Comparison of ENCODE assay signal across 9 cellular contexts in the genomic region with DNA sequence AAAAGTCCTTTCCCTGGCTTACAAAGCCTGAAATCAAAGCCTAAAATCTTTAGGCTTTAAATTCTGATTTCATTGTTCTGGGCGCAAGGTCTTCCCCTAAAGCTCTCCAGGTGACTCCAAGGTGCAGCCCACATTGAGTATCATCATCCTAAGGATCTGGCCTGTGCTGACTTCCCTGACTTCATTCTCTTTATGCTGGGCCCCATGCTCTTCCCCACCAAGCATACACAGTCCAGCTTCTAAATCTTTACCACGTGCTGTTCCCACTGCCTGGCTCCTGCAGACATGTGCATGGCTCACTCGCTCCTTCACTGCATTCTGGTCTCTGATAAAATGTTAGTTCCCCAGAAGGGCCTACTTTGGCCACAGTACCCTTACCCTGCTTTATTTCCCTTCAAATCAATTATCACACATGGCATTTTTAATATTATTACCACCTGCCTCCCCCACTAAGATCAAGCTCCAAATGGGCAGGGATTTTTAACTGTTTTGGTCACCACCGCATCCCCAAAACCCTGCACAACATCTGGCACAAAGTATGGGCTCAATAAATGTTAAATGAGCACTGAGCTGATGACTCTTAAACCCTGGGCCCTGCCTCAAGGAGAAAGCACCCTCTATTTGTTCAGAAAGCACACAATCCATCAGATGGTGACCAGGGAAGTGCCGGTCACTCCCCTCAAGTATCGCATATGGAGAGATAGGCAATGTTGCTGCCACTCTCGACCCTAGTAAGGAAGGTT. TPM values are rescaled to one million over a fixed set of nuclear protein-coding genes. Genes with fewer than 3 reads are reported as not detected.
DNase-seq lines count a peak whose midpoint lies in the region; ATAC-seq and TF ChIP-seq lines count a peak whose summit lies in the region.
"Had no signal": no experiment of that assay in that cellular context is flagged by ENCODE, and none has a peak within 500 bp of the region (broad histone marks: within the 10 kb centered on the region; RNA-seq: fewer than 3 reads in every experiment).

No MANE protein-coding gene starts in this region.

- POLR2A ChIA-PET in T-cell (lab: Charles Lee): no interaction called here

- no peak for TF ChIP-seq EP300 in sigmoid colon (IDR thresholded peaks at IDR 0.05)

- TF ChIP-seq CTCF in left ventricle myocardium inferior (IDR thresholded peaks at IDR 0.05; ENCODE audit: borderline replicate concordance): no peak
- no peak for TF ChIP-seq CTCF in glutamatergic neuron (IDR thresholded peaks at IDR 0.05; ENCODE audit: partially characterized antibody, unreplicated experiment)
- TF ChIP-seq CTCF in uterus (IDR thresholded peaks at IDR 0.05): no peak
- no peak for TF ChIP-seq CTCF in sigmoid colon (IDR thresholded peaks at IDR 0.05)

- H3K4me3 Mint-ChIP-seq in T-cell: peak overlapping the region in 1 of 3 donors; percentile 24
- peak overlapping the region; percentile 54 for H3K4me3 Mint-ChIP-seq in glutamatergic neuron (ENCODE audit: unreplicated experiment)

- peak overlapping the region; percentile 11 to 42 for H3K27ac Mint-ChIP-seq in T-cell
- peak overlapping the region; percentile 24 for H3K27ac Mint-ChIP-seq in glutamatergic neuron (ENCODE audit: unreplicated experiment)

- H3K4me1 Mint-ChIP-seq in T-cell (peaks cover 55 to 59% (median 56%) of the 10 kb centered on the region in 3 donors), glutamatergic neuron (ENCODE audit: low read depth, unreplicated experiment) (peaks cover 47% of the 10 kb centered on the region)

- H3K4me3 ChIP-seq in left ventricle myocardium inferior (no peak overlapping the region), uterus (no peak overlapping the region), sigmoid colon (no peak overlapping the region)

- CTCF ChIA-PET in T-cell (lab: Charles Lee): interaction anchor here (0.6 to 6.2 kb wide), 7 partner anchors 9 to 291 kb away, joined by 3 to 69 read pairs (median 4); partner anchors contain the start of gene DYRK1B (in 1 of the 2)

- H3K36me3 ChIP-seq in left ventricle myocardium inferior: peaks cover 22% of the 10 kb centered on the region
- no peaks in the 10 kb centered on the region for H3K36me3 ChIP-seq in uterus
- peaks cover 6 to 25% (median 12%) of the 10 kb centered on the region in 4 donors for H3K36me3 ChIP-seq in sigmoid colon

- H3K4me1 ChIP-seq in left ventricle myocardium inferior (peaks cover 59% of the 10 kb centered on the region), uterus (no peaks in the 10 kb centered on the region), sigmoid colon (peaks cover 0 to 40% (median 32%) of the 10 kb centered on the region in 4 donors)

- ATAC-seq in Right ventricle myocardium superior (ENCODE audit: poor library complexity) (no peak), T-cell (replicated peaks in 1 of 4) (no peak), GM19467 (IDR thresholded peaks at IDR 0.05; ENCODE audit: unreplicated experiment) (no peak)

- H3K36me3 Mint-ChIP-seq in T-cell (peaks cover 13% of the 10 kb centered on the region), glutamatergic neuron (ENCODE audit: unreplicated experiment) (no peaks in the 10 kb centered on the region)

- intact Hi-C loops in left ventricle myocardium inferior (cut with micrococcal nuclease): loop anchor here (5.0 kb wide), 1 partner anchor 51 kb away; no protein-coding TSS in a partner anchor
- intact Hi-C loops in Right ventricle myocardium superior (cut with DNase I): loop anchor here (5.0 kb wide), 1 partner anchor 51 kb away; no protein-coding TSS in a partner anchor
- intact Hi-C loops in uterus (cut with DNase I; ENCODE audit: low total_unique reads): no loop called here
- intact Hi-C loops in sigmoid colon (cut with DNase I): no loop called here

- H3K27ac ChIP-seq in left ventricle myocardium inferior (replicated peaks) (peak overlapping the region; percentile 41), uterus (peak overlapping the region; percentile 58 to 82), sigmoid colon (peak overlapping the region in 1 of 4 donors; percentile 2)

- TF ChIP-seq POLR2A in uterus (IDR thresholded peaks at IDR 0.05) (no peak), sigmoid colon (IDR thresholded peaks at IDR 0.05) (no peak)

- H3K9me3 ChIP-seq in left ventricle myocardium inferior (replicated peaks): no peaks in the 10 kb centered on the region
- H3K9me3 ChIP-seq in uterus: no peaks in the 10 kb centered on the region
- no peaks in the 10 kb centered on the region for H3K9me3 ChIP-seq in sigmoid colon

- no peaks in the 10 kb centered on the region for H3K27me3 Mint-ChIP-seq in T-cell
- H3K27me3 Mint-ChIP-seq in glutamatergic neuron (ENCODE audit: unreplicated experiment): peaks cover 7% of the 10 kb centered on the region

- H3K9me3 Mint-ChIP-seq in T-cell (no peaks in the 10 kb centered on the region), glutamatergic neuron (ENCODE audit: unreplicated experiment) (peaks cover 2% of the 10 kb centered on the region)

- WGBS in sigmoid colon, 2 donors: 84 to 87% methylated on average over 7 of the region's 7 CpGs

- H3K27me3 ChIP-seq in left ventricle myocardium inferior (ENCODE audit: low read depth): no peaks in the 10 kb centered on the region
- no peaks in the 10 kb centered on the region for H3K27me3 ChIP-seq in uterus
- no peaks in the 10 kb centered on the region for H3K27me3 ChIP-seq in sigmoid colon
- H3K27me3 ChIP-seq: dorsolateral prefrontal cortex had no signal

- no peak for DNase-seq in left ventricle myocardium inferior
- DNase-seq in Right ventricle myocardium superior: no peak
- no peak for DNase-seq in T-cell
- no peak for DNase-seq in glutamatergic neuron
- DNase-seq in uterus: no peak
- no peak for DNase-seq in NCI-H1092 (lab: John Stamatoyannopoulos, UW)
- no peak for DNase-seq in sigmoid colon
- DNase-seq: dorsolateral prefrontal cortex had no signal

RNA-seq across cellular contexts. Expression of gene FBL, which starts 3.3 kb away (rescaled TPM):
- total RNA-seq in left ventricle myocardium inferior: 63.1 TPM
- total RNA-seq in Right ventricle myocardium superior: 52.9 TPM
- 100 to 1,000 TPM; 291 to 348 (median 299) TPM for total RNA-seq in T-cell
- total RNA-seq in glutamatergic neuron (ENCODE audit: unreplicated experiment): 119 TPM
- 100 to 1,000 TPM in 3 of 4 donors, 10 to 100 TPM in 1; 71.7 to 327 (median 277) TPM for total RNA-seq in uterus
- total RNA-seq in sigmoid colon: 100 to 1,000 TPM in 3 of 4 donors, 10 to 100 TPM in 1; 96.4 to 147 (median 109) TPM
- polyA plus RNA-seq in sigmoid colon: 100 to 1,000 TPM; 121 to 333 (median 225) TPM

RNA-seq across cellular contexts. Expression of gene DYRK1B, which starts 8.9 kb away (rescaled TPM):
- total RNA-seq in left ventricle myocardium inferior (30.2 TPM), Right ventricle myocardium superior (16.8 TPM), T-cell (10 to 100 TPM; 18.9 to 38.4 (median 28.0) TPM), glutamatergic neuron (ENCODE audit: unreplicated experiment) (86.3 TPM), uterus (10 to 100 TPM in 2 of 4 donors, 1 to 10 TPM in 2; 1.3 to 15.0 (median 10.1) TPM), sigmoid colon (10 to 100 TPM in 2 of 4 donors, 1 to 10 TPM in 2; 8.0 to 11.4 (median 9.3) TPM)
- polyA plus RNA-seq in sigmoid colon: 10 to 100 TPM in 1 of 3 donors, 1 to 10 TPM in 2; 6.6 to 11.4 (median 6.9) TPM

Comparison
In these comparisons a context has a peak if more than half of its experiments do, and no peak if none do; other contexts are left out.
1. intact Hi-C loops: an anchor here in left ventricle myocardium inferior (5.0 kb wide) and Right ventricle myocardium superior (5.0 kb wide); none called in uterus and sigmoid colon.